In the genomic region with DNA sequence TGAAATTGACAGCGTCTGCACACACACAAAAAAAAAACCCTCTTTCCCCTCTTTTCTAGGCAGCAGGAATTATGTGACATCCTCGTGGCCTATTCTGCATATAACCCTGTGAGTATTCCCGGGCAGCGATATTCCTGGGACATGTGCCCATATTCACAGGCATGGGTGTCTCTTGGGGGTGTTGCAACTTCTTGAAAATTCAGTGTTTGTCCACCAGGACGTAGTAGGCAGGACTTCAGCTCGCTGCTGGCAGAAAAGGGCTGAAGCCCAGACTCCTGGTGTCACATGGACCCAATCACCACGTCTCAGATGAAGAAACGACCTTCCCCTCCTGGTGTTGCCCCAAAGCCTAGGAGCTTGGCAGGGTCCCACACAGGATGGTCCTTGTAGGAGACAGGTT, we compare ENCODE assay signal across 6 cellular contexts. TPM values are rescaled to one million over a fixed set of nuclear protein-coding genes. Genes with fewer than 3 reads are reported as not detected.
"Had no signal": no experiment of that assay in that cellular context is flagged by ENCODE, and none has a peak within 500 bp of the region (broad histone marks: within the 10 kb centered on the region; RNA-seq: fewer than 3 reads in every experiment).

No MANE protein-coding gene starts in this region.

RNA-seq across cellular contexts. Expression of a gene that starts 8.0 kb away (rescaled TPM):
- total RNA-seq: activated CD4-positive, alpha-beta T cell treated with anti-CD3 and anti-CD28 coated beads, Interleukin-2, amount 10 ng/mL, durations not matched to agents 7 days and 5 days; activated T-cell treated with anti-CD3 and anti-CD28 coated beads, Interleukin-2, amount 50 U/mL, for 4 hours; ascending aorta; body of pancreas; RPMI7951; T-helper 2 cell treated with Interferon-gamma antibody and Interleukin-4, amounts not matched to agents 100 ng/mL and 5 ng/mL, for 36 hours had no signal
